Comparison of ENCODE assay signal across 27 cellular contexts in genomic region chr12:123022846-123023245, GRCh38.
"Had no signal": no experiment of that assay in that cellular context is flagged by ENCODE, and none has a peak within 500 bp of the region (broad histone marks: within the 10 kb centered on the region; RNA-seq: fewer than 3 reads in every experiment).

No MANE protein-coding gene starts in this region.

- H3K36me3 ChIP-seq: neutrophil, right atrium auricular region, thyroid gland had no signal

- H3K4me3 ChIP-seq: dorsolateral prefrontal cortex, gastroesophageal sphincter, heart left ventricle, hepatocyte, lung, right atrium auricular region, smooth muscle cell, stomach, thyroid gland had no signal

- ATAC-seq: esophagus mucosa; foreskin keratinocyte; gastroesophageal sphincter; left cardiac atrium; left ventricle myocardium superior; natural killer cell; sciatic nerve; stimulated activated effector memory CD8-positive, alpha-beta T cell treated with anti-CD3 and anti-CD28 coated beads, Interleukin-12 subunit alpha, Interleukin-12 subunit beta, amount 100 ng/mL, for 72 hours had no signal

- H3K4me3 Mint-ChIP-seq: endodermal cell; memory B cell; natural killer cell; stimulated activated effector memory CD8-positive, alpha-beta T cell treated with anti-CD3 and anti-CD28 coated beads, Interleukin-12 subunit alpha, Interleukin-12 subunit beta, amount 100 ng/mL, for 72 hours had no signal

- H3K9me3 Mint-ChIP-seq: endodermal cell; memory B cell; natural killer cell; stimulated activated effector memory CD8-positive, alpha-beta T cell treated with anti-CD3 and anti-CD28 coated beads, Interleukin-12 subunit alpha, Interleukin-12 subunit beta, amount 100 ng/mL, for 72 hours had no signal

- H2AFZ ChIP-seq: hepatocyte, parathyroid adenoma had no signal

- H3K27ac ChIP-seq: dorsolateral prefrontal cortex, epithelial cell of prostate, foreskin keratinocyte, gastroesophageal sphincter, heart left ventricle, hepatocyte, neutrophil, parathyroid adenoma, right atrium auricular region, stomach, thyroid gland had no signal

- H3K9ac ChIP-seq: parathyroid adenoma had no signal

- H3K36me3 Mint-ChIP-seq: natural killer cell; stimulated activated effector memory CD8-positive, alpha-beta T cell treated with anti-CD3 and anti-CD28 coated beads, Interleukin-12 subunit alpha, Interleukin-12 subunit beta, amount 100 ng/mL, for 72 hours had no signal

- FAIRE-seq: colon had no signal

- H3K27me3 ChIP-seq: dorsolateral prefrontal cortex, foreskin keratinocyte, gastroesophageal sphincter, heart left ventricle, hepatocyte, neutrophil, right atrium auricular region, stomach, thyroid gland had no signal

- H3K4me2 ChIP-seq: hepatocyte, smooth muscle cell had no signal

- H3K27ac Mint-ChIP-seq: endodermal cell; memory B cell; stimulated activated effector memory CD8-positive, alpha-beta T cell treated with anti-CD3 and anti-CD28 coated beads, Interleukin-12 subunit alpha, Interleukin-12 subunit beta, amount 100 ng/mL, for 72 hours had no signal

- DNase-seq: dorsolateral prefrontal cortex; effector CD4-positive, alpha-beta T cell; endodermal cell; foreskin keratinocyte; left cardiac atrium; left ventricle myocardium superior; natural killer cell; stimulated activated CD4-positive, alpha-beta T cell treated with anti-CD3 and anti-CD28 coated beads, Interleukin-2, amount 100 ng/mL, for 24 hours; stimulated activated CD4-positive, alpha-beta T cell treated with anti-CD3 and anti-CD28 coated beads, Interleukin-4, amount 100 ng/mL, for 24 hours; stimulated activated naive CD4-positive, alpha-beta T cell treated with Interleukin-2 at 50 U/mL for 16 hours; stomach; thyroid gland; trophoblast cell had no signal

- H3K9me3 ChIP-seq: gastroesophageal sphincter, heart left ventricle, neutrophil, right atrium auricular region, stomach, thyroid gland had no signal

- H3K79me2 ChIP-seq: hepatocyte, parathyroid adenoma had no signal

- H3K27me3 Mint-ChIP-seq: memory B cell had no signal

- H3K4me1 ChIP-seq: foreskin keratinocyte, parathyroid adenoma, right atrium auricular region had no signal
